In the genomic region with DNA sequence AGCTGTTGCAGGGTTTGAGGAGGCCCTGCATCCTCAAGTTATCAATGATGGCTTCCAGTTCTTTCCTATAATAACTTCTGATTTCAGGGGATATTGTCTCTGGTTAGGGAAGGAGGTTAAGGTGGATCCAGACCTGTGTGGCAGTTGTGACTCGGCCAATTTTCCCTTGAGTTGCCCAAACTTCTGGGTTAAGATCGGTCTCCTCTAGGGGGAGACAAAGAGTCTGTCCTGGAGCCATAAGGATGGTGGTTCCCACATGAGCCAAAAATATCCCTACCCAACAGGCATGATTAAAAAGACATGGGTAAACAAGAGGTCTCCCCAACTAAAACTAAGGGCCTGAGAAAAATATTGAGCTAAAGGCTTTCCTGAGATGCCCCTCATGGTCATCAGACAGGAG, we compare ENCODE assay signal across 14 cellular contexts.
DNase-seq lines count a peak whose midpoint lies in the region; ATAC-seq and TF ChIP-seq lines count a peak whose summit lies in the region.
"Had no signal": no experiment of that assay in that cellular context is flagged by ENCODE, and none has a peak within 500 bp of the region (broad histone marks: within the 10 kb centered on the region; RNA-seq: fewer than 3 reads in every experiment).

No MANE protein-coding gene starts in this region.

- dilution Hi-C loops in mammary epithelial cell (cut with HindIII; ENCODE audit: low sequenced_read_pairs), result loop anchor here (25.0 kb wide), 1 partner anchor 1072 kb away; no protein-coding TSS in a partner anchor

- H3K27me3 Mint-ChIP-seq in MCF 10A (ENCODE audit: insufficient read depth, unreplicated experiment), result peaks cover 74% of the 10 kb centered on the region
- no peaks in the 10 kb centered on the region for H3K27me3 Mint-ChIP-seq in chondrocyte (ENCODE audit: low read depth)

- intact Hi-C loops in MCF 10A (cut with micrococcal nuclease), result loop anchor here (10.0 kb wide), 2 partner anchors 445 to 1315 kb away; no protein-coding TSS in a partner anchor
- intact Hi-C loops in mammary epithelial cell (cut with micrococcal nuclease), result no loop called here
- intact Hi-C loops in upper lobe of right lung (cut with DNase I), result no loop called here

- peaks cover 2% of the 10 kb centered on the region for H3K27me3 ChIP-seq in mammary epithelial cell (ENCODE audit: insufficient read depth, low read length)
- no peaks in the 10 kb centered on the region for H3K27me3 ChIP-seq in KMS-11 (ENCODE audit: insufficient read depth, low read depth)
- no peaks in the 10 kb centered on the region for H3K27me3 ChIP-seq in upper lobe of right lung
- H3K27me3 ChIP-seq: gastrocnemius medialis had no signal

- 70% methylated on average over 2 of the region's 2 CpGs for WGBS in mammary epithelial cell (ENCODE audit: low coverage, missing lambda C conversion rate)

- H3K79me2 ChIP-seq in mammary epithelial cell (ENCODE audit: insufficient read depth, low read length) (no peaks in the 10 kb centered on the region), KMS-11 (ENCODE audit: insufficient read depth, low read depth) (no peaks in the 10 kb centered on the region)

- H3K36me3 Mint-ChIP-seq in MCF 10A (ENCODE audit: insufficient read depth, unreplicated experiment), result no peaks in the 10 kb centered on the region
- no peaks in the 10 kb centered on the region for H3K36me3 Mint-ChIP-seq in chondrocyte (ENCODE audit: low read depth)
- no peaks in the 10 kb centered on the region for H3K36me3 Mint-ChIP-seq in activated naive CD4-positive, alpha-beta T cell treated with anti-CD3 and anti-CD28 coated beads, Interleukin-2, amount 50 U/mL, for 72 hours

- H4K20me1 ChIP-seq in mammary epithelial cell (ENCODE audit: insufficient read depth, low read length) (no peaks in the 10 kb centered on the region), KMS-11 (ENCODE audit: insufficient read depth) (no peaks in the 10 kb centered on the region)

- H3K4me1 Mint-ChIP-seq in MCF 10A (ENCODE audit: insufficient read depth, unreplicated experiment), result no peaks in the 10 kb centered on the region
- H3K4me1 Mint-ChIP-seq in chondrocyte (ENCODE audit: low read depth), result no peaks in the 10 kb centered on the region

- DNase-seq in MCF 10A (ENCODE audit: unreplicated experiment), result peak; percentile 11
- DNase-seq in mammary epithelial cell, result no peak
- DNase-seq in chondrocyte (ENCODE audit: low spot score), result no peak
- no peak for DNase-seq in upper lobe of right lung
- DNase-seq in activated naive CD4-positive, alpha-beta T cell treated with anti-CD3 and anti-CD28 coated beads, Interleukin-2, amount 50 U/mL, for 72 hours (ENCODE audit: low spot score in 2 of 2), result no peak
- DNase-seq: activated gamma-delta T cell treated with Interleukin-2 at 50 U/mL for 16 hours, gastrocnemius medialis, KG1, mesendoderm, NCI-H2081 had no signal

- no peaks in the 10 kb centered on the region for H3K4me1 ChIP-seq in mammary epithelial cell (ENCODE audit: insufficient read depth, low read length)
- no peaks in the 10 kb centered on the region for H3K4me1 ChIP-seq in KMS-11 (ENCODE audit: low read depth, poor library complexity, severe bottlenecking)
- H3K4me1 ChIP-seq in upper lobe of right lung, result no peaks in the 10 kb centered on the region
- H3K4me1 ChIP-seq: gastrocnemius medialis had no signal

- H3K4me2 ChIP-seq in mammary epithelial cell (ENCODE audit: insufficient read depth, low read depth, low read length) (no peak overlapping the region), KMS-11 (no peak overlapping the region)

- no peak for TF ChIP-seq CTCF in MCF 10A (IDR thresholded peaks at IDR 0.05; ENCODE audit: unreplicated experiment)
- peak in 1 of 2 donors; percentile 16 for TF ChIP-seq CTCF in mammary epithelial cell (conservative IDR thresholded peaks at IDR 0.05 in 1 of 2, IDR thresholded peaks at IDR 0.05 in 1 of 2; ENCODE audit: extremely low read depth in 1 of 2, insufficient read depth in 1 of 2, low read depth in 1 of 2, low read length in 2 of 2)
- peak; percentile 40 for TF ChIP-seq CTCF in KMS-11 (conservative IDR thresholded peaks at IDR 0.05; ENCODE audit: low read depth, low read length)
- TF ChIP-seq CTCF in chondrocyte (IDR thresholded peaks at IDR 0.05), result peak; percentile 47
- peak; percentile 16 for TF ChIP-seq CTCF in upper lobe of right lung (IDR thresholded peaks at IDR 0.05)

- CTCF ChIA-PET in MCF 10A (lab: Yijun Ruan, JAX) (interaction anchor here (0.7 to 1.0 kb wide), 2 partner anchors 11 to 1459 kb away, joined by 3 read pairs; no protein-coding TSS in a partner anchor), mammary epithelial cell (lab: Charles Lee; ENCODE audit: low non-redundant PET) (interaction anchor here (0.6 kb wide), 1 partner anchor 221 kb away, joined by 4 read pairs; no protein-coding TSS in a partner anchor)

- H3K4me3 ChIP-seq in mammary epithelial cell (replicated peaks in 1 of 3; ENCODE audit: insufficient read depth in 1 of 3, low read depth in 2 of 3, low read length in 3 of 3), result no peak overlapping the region
- H3K4me3 ChIP-seq in KMS-11 (IDR thresholded peaks at IDR 0.05; ENCODE audit: insufficient read depth, low read depth, low read length), result no peak overlapping the region
- no peak overlapping the region for H3K4me3 ChIP-seq in upper lobe of right lung
- H3K4me3 ChIP-seq: gastrocnemius medialis, skin epidermis had no signal

- POLR2A ChIA-PET in MCF 10A (lab: Yijun Ruan, JAX), result no interaction called here

- no peak overlapping the region for H3K27ac ChIP-seq in mammary epithelial cell (ENCODE audit: insufficient read depth, low read depth, low read length)
- no peak overlapping the region for H3K27ac ChIP-seq in KMS-11
- no peak overlapping the region for H3K27ac ChIP-seq in upper lobe of right lung
- H3K27ac ChIP-seq: gastrocnemius medialis, skin epidermis had no signal

- no peak overlapping the region for H3K9ac ChIP-seq in mammary epithelial cell (ENCODE audit: insufficient read depth, low read length)
- no peak overlapping the region for H3K9ac ChIP-seq in KMS-11

- no peak for ATAC-seq in upper lobe of right lung
- no peak for ATAC-seq in GM19023 (IDR thresholded peaks at IDR 0.05; ENCODE audit: unreplicated experiment)
- no peak for ATAC-seq in activated naive CD4-positive, alpha-beta T cell treated with anti-CD3 and anti-CD28 coated beads, Interleukin-2, amount 50 U/mL, for 72 hours
- ATAC-seq in GM21825 (IDR thresholded peaks at IDR 0.05; ENCODE audit: unreplicated experiment), result no peak
- ATAC-seq: gastrocnemius medialis had no signal

- BruUV-seq in MCF 10A (replicated peaks; lab: Mats Ljungman, UMichigan), result no TSS peak
- BruUV-seq in mammary epithelial cell (replicated peaks; lab: Mats Ljungman, UMichigan), result no TSS peak

- H2AFZ ChIP-seq in mammary epithelial cell (ENCODE audit: low read depth, low read length) (no peak overlapping the region), KMS-11 (ENCODE audit: low read depth) (no peak overlapping the region)

- H3K9me3 Mint-ChIP-seq in MCF 10A (ENCODE audit: unreplicated experiment), result no peaks in the 10 kb centered on the region
- H3K9me3 Mint-ChIP-seq in chondrocyte (ENCODE audit: low read depth), result no peaks in the 10 kb centered on the region
- H3K9me3 Mint-ChIP-seq in activated naive CD4-positive, alpha-beta T cell treated with anti-CD3 and anti-CD28 coated beads, Interleukin-2, amount 50 U/mL, for 72 hours, result no peaks in the 10 kb centered on the region

- H3K36me3 ChIP-seq in mammary epithelial cell (ENCODE audit: insufficient read depth, low read length), result no peaks in the 10 kb centered on the region
- H3K36me3 ChIP-seq in KMS-11 (ENCODE audit: insufficient read depth), result no peaks in the 10 kb centered on the region
- no peaks in the 10 kb centered on the region for H3K36me3 ChIP-seq in upper lobe of right lung
- H3K36me3 ChIP-seq: gastrocnemius medialis had no signal

- H3K9me3 ChIP-seq in mammary epithelial cell (replicated peaks; ENCODE audit: insufficient read depth, low read length) (no peaks in the 10 kb centered on the region), upper lobe of right lung (no peaks in the 10 kb centered on the region)
- H3K9me3 ChIP-seq: gastrocnemius medialis had no signal

- in situ Hi-C loops in mammary epithelial cell (cut with MboI; ENCODE audit: low sequenced_read_pairs in 2 of 2), result loop anchor here (25.0 kb wide), 2 partner anchors 1097 to 1122 kb away; no protein-coding TSS in a partner anchor

- H3K4me3 Mint-ChIP-seq in MCF 10A (ENCODE audit: unreplicated experiment) (no peak overlapping the region), chondrocyte (ENCODE audit: unreplicated experiment) (no peak overlapping the region)

- H3K27ac Mint-ChIP-seq in MCF 10A (ENCODE audit: low read depth, unreplicated experiment), result no peak overlapping the region
- H3K27ac Mint-ChIP-seq in chondrocyte (ENCODE audit: unreplicated experiment), result no peak overlapping the region
- H3K27ac Mint-ChIP-seq in activated naive CD4-positive, alpha-beta T cell treated with anti-CD3 and anti-CD28 coated beads, Interleukin-2, amount 50 U/mL, for 72 hours, result no peak overlapping the region
